In the genomic region with DNA sequence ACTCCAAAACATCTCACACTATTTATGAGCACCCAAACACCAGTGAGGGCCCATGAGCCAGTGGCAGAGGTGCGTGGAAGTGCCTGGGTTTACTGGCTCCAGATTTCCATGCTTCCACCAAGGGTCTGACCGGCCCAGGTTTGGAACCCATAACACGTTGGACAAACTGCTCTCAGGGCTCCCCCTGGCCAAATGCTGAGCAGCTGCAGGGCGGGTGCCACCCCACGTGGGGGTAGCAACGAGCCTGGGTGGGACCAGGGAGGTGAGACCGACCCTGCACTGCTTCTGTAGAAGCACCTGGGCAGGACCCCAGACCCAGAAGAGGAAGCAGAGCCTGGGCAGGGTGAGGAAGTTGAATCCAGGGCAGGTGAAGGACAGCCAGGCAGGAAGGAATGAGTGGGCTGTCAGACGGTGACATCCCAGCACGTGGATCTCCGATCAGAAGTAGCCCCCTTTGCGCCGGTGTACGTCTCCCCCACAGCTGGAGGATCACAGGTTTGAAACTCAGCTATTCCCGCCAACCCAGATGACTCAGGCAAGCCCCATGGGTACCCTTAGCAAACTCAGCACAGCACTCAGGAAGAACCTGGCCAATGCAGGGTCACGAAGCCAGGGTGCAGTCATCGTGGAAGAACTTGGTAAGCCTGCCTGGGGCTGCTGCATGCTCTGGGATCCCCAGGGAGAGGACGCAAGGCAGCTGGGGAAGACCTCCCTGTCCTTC, we compare ENCODE assay signal across 10 cellular contexts.
A peak's percentile ranks its signal among the peaks of the same experiment; 100 is the strongest.
DNase-seq lines count a peak whose midpoint lies in the region; ATAC-seq, FAIRE-seq and TF ChIP-seq lines count a peak whose summit lies in the region.
"Had no signal": no experiment of that assay in that cellular context is flagged by ENCODE, and none has a peak within 500 bp of the region (broad histone marks: within the 10 kb centered on the region; RNA-seq: fewer than 3 reads in every experiment).

No MANE protein-coding gene starts in this region.

- no peaks in the 10 kb centered on the region for H3K27me3 ChIP-seq in astrocyte (ENCODE audit: insufficient read depth, low read length)
- no peaks in the 10 kb centered on the region for H3K27me3 ChIP-seq in mesenchymal stem cell (ENCODE audit: control insufficient read depth in 1 of 2, insufficient read depth in 1 of 2, low read length in 2 of 2)
- H3K27me3 ChIP-seq: transverse colon had no signal

- H3K4me2 ChIP-seq in astrocyte (ENCODE audit: low read length) (peak overlapping the region; percentile 61), mesenchymal stem cell (ENCODE audit: low read length, poor library complexity, severe bottlenecking) (no peak overlapping the region)

- peaks cover 69% of the 10 kb centered on the region for H3K79me2 ChIP-seq in astrocyte (ENCODE audit: insufficient read depth, low read length)

- peak overlapping the region in 1 of 2 experiments; percentile 47 for H3K4ac ChIP-seq in mesenchymal stem cell (ENCODE audit: low read depth in 1 of 2, low read length in 2 of 2)

- H3K4me3 ChIP-seq in astrocyte (ENCODE audit: insufficient read depth, low read depth, low read length) (no peak overlapping the region), mesenchymal stem cell (ENCODE audit: insufficient read depth in 1 of 2, low read depth in 1 of 2, low read length in 2 of 2) (peak overlapping the region in 1 of 2 experiments; percentile 36)
- H3K4me3 ChIP-seq: transverse colon had no signal

- H2AK5ac ChIP-seq in mesenchymal stem cell (ENCODE audit: low read length, severe bottlenecking), result peak overlapping the region; percentile 43

- H2BK15ac ChIP-seq in mesenchymal stem cell (ENCODE audit: low read depth, poor library complexity, severe bottlenecking), result no peak overlapping the region

- peak; percentile 4 for ATAC-seq in GM21528 (IDR thresholded peaks at IDR 0.05; ENCODE audit: low FRiP score, unreplicated experiment)
- ATAC-seq in GM19463 (IDR thresholded peaks at IDR 0.05; ENCODE audit: unreplicated experiment), result no peak
- no peak for ATAC-seq in HG02885 (IDR thresholded peaks at IDR 0.05; ENCODE audit: poor library complexity, unreplicated experiment)
- no peak for ATAC-seq in HG03139 (IDR thresholded peaks at IDR 0.05; ENCODE audit: unreplicated experiment)

- H3K23ac ChIP-seq in mesenchymal stem cell (ENCODE audit: low read length in 2 of 2), result no peak overlapping the region

- peak overlapping the region; percentile 47 for H3K27ac ChIP-seq in astrocyte (ENCODE audit: low read depth, low read length)
- no peak overlapping the region for H3K27ac ChIP-seq in mesenchymal stem cell (ENCODE audit: low read length, poor library complexity, severe bottlenecking)
- H3K27ac ChIP-seq: transverse colon had no signal

- peaks cover 5% of the 10 kb centered on the region for H3K9me3 Mint-ChIP-seq in astrocyte (ENCODE audit: unreplicated experiment)

- H2AFZ ChIP-seq in astrocyte (ENCODE audit: low read depth, low read length) (no peak overlapping the region), mesenchymal stem cell (ENCODE audit: low read depth, low read length) (no peak overlapping the region)

- H3K14ac ChIP-seq in mesenchymal stem cell (ENCODE audit: low read length in 2 of 2), result no peak overlapping the region

- H3K4me3 Mint-ChIP-seq in astrocyte (ENCODE audit: unreplicated experiment), result no peak overlapping the region

- peak overlapping the region in 1 of 2 experiments; percentile 34 for H2BK12ac ChIP-seq in mesenchymal stem cell (ENCODE audit: low read length in 2 of 2)

- H3K36me3 Mint-ChIP-seq in astrocyte (ENCODE audit: low read depth, unreplicated experiment), result peaks cover 52% of the 10 kb centered on the region

- H3K4me1 Mint-ChIP-seq in astrocyte (ENCODE audit: low read depth, unreplicated experiment), result peaks cover 26% of the 10 kb centered on the region

- peak overlapping the region; percentile 52 for H4K91ac ChIP-seq in mesenchymal stem cell (ENCODE audit: low read length)

- H3K27ac Mint-ChIP-seq in astrocyte (ENCODE audit: unreplicated experiment), result no peak overlapping the region

- H3K9ac ChIP-seq in astrocyte (ENCODE audit: low read length), result peak overlapping the region; percentile 29
- H3K9ac ChIP-seq in mesenchymal stem cell (ENCODE audit: low read length), result peak overlapping the region; percentile 31

- peaks cover 37% of the 10 kb centered on the region for H3K4me1 ChIP-seq in astrocyte (ENCODE audit: insufficient read depth, low read length)
- peaks cover 31% of the 10 kb centered on the region for H3K4me1 ChIP-seq in mesenchymal stem cell (ENCODE audit: control insufficient read depth, insufficient read depth, low read depth, low read length)

- H3K36me3 ChIP-seq in astrocyte (ENCODE audit: insufficient read depth, low read length) (peaks cover 19% of the 10 kb centered on the region), mesenchymal stem cell (ENCODE audit: control insufficient read depth in 1 of 2, insufficient read depth in 2 of 2, low read depth in 1 of 2, low read length in 2 of 2) (peaks cover 29 to 63% of the 10 kb centered on the region in 2 experiments)
- H3K36me3 ChIP-seq: transverse colon had no signal

- H4K20me1 ChIP-seq in astrocyte (ENCODE audit: insufficient read depth, low read length), result peaks cover 95% of the 10 kb centered on the region

- peak overlapping the region; percentile 54 to 79 for H3K18ac ChIP-seq in mesenchymal stem cell (ENCODE audit: low read depth in 1 of 2, low read length in 2 of 2)

- no peaks in the 10 kb centered on the region for H3K27me3 Mint-ChIP-seq in astrocyte (ENCODE audit: low read depth, unreplicated experiment)

- 79% methylated on average over 17 of the region's 17 CpGs for WGBS in mesenchymal stem cell

- no peak for TF ChIP-seq CTCF in astrocyte (IDR thresholded peaks at IDR 0.05; ENCODE audit: insufficient read depth, low read depth, low read length)

- H2BK120ac ChIP-seq in mesenchymal stem cell (ENCODE audit: low read depth, low read length), result no peak overlapping the region

- no peak overlapping the region for H4K8ac ChIP-seq in mesenchymal stem cell (ENCODE audit: low read length)

- H2BK5ac ChIP-seq in mesenchymal stem cell (ENCODE audit: low read depth, low read length, poor library complexity, severe bottlenecking), result no peak overlapping the region

- no peak for FAIRE-seq in astrocyte (lab: Jason Lieb, UNC)

- no peaks in the 10 kb centered on the region for H3K9me3 ChIP-seq in astrocyte (ENCODE audit: insufficient read depth, low read depth, low read length)
- H3K9me3 ChIP-seq in mesenchymal stem cell (ENCODE audit: control insufficient read depth, low read length), result no peaks in the 10 kb centered on the region
- H3K9me3 ChIP-seq: transverse colon had no signal

- DNase-seq in EL, result peak; percentile 67
- DNase-seq in astrocyte (ENCODE audit: low read depth), result peak; percentile 39
- DNase-seq in mesenchymal stem cell, result peak; percentile 54
- no peak for DNase-seq in medulla oblongata (ENCODE audit: extremely low spot score)
- DNase-seq: NCI-H1436 treated with DMSO at 0.1 percent for 48 hours, transverse colon had no signal

- H3K79me1 ChIP-seq in mesenchymal stem cell (replicated peaks; ENCODE audit: low read length, poor library complexity, severe bottlenecking), result peaks cover 48% of the 10 kb centered on the region
